13 cellular contexts compared by ENCODE assay signal in genomic region chr6:2982464-2983121, GRCh38. TPM values are rescaled to one million over a fixed set of nuclear protein-coding genes. Genes with fewer than 3 reads are reported as not detected.
A peak's percentile ranks its signal among the peaks of the same experiment; 100 is the strongest.
DNase-seq lines count a peak whose midpoint lies in the region; ATAC-seq, FAIRE-seq and TF ChIP-seq lines count a peak whose summit lies in the region.
"Had no signal": no experiment of that assay in that cellular context is flagged by ENCODE, and none has a peak within 500 bp of the region (broad histone marks: within the 10 kb centered on the region; RNA-seq: fewer than 3 reads in every experiment).

No MANE protein-coding gene starts in this region.

- 55% methylated on average over 4 of the region's 4 CpGs for WGBS in A549 (ENCODE audit: missing lambda C conversion rate)

- H3K4me1 ChIP-seq in A549 (peaks cover 71% of the 10 kb centered on the region), PC-3 (ENCODE audit: insufficient read depth, low read length) (peaks cover 78% of the 10 kb centered on the region), gastrocnemius medialis (peaks cover 19 to 37% of the 10 kb centered on the region in 2 donors)

- no peak for ATAC-seq in A549
- no peak for ATAC-seq in PC-3
- no peak for ATAC-seq in gastrocnemius medialis
- ATAC-seq: activated naive CD8-positive, alpha-beta T cell treated with anti-CD3 and anti-CD28 coated beads, Interleukin-2, amount 50 U/mL, for 24 hours; foreskin keratinocyte had no signal

- TF ChIP-seq CTCF in A549 (IDR thresholded peaks at IDR 0.05) (no peak), PC-3 (conservative IDR thresholded peaks at IDR 0.05; ENCODE audit: low read depth, low read length) (no peak), fibroblast of the aortic adventitia (IDR thresholded peaks at IDR 0.05; ENCODE audit: insufficient read depth, low read length) (no peak), gastrocnemius medialis (IDR thresholded peaks at IDR 0.05 in 4 of 5, conservative IDR thresholded peaks at IDR 0.05 in 1 of 5) (no peak)

- H2AFZ ChIP-seq in PC-3 (ENCODE audit: low read length): no peak overlapping the region

- intact Hi-C loops in PC-3 (cut with micrococcal nuclease): loop anchor here (10.0 kb wide), 1 partner anchor 48 kb away; no protein-coding TSS in a partner anchor
- intact Hi-C loops in gastrocnemius medialis (cut with DNase I; ENCODE audit: low total_unique reads): no loop called here

- H3K9ac ChIP-seq in PC-3 (ENCODE audit: low read length): peak overlapping the region; percentile 64

- H3K36me3 ChIP-seq in PC-3 (ENCODE audit: low read depth, low read length) (no peaks in the 10 kb centered on the region), gastrocnemius medialis (no peaks in the 10 kb centered on the region)

- no peaks in the 10 kb centered on the region for H3K9me2 ChIP-seq in PC-3 (replicated peaks; ENCODE audit: low read length)

- TSS peak; percentile 49 for BruUV-seq in PC-3 (replicated peaks; lab: Mats Ljungman, UMichigan)

- no peak overlapping the region for H3K4me3 ChIP-seq in A549
- no peak overlapping the region for H3K4me3 ChIP-seq in PC-3 (ENCODE audit: low read length)
- no peak overlapping the region for H3K4me3 ChIP-seq in fibroblast of the aortic adventitia (ENCODE audit: low read depth, low read length)
- no peak overlapping the region for H3K4me3 ChIP-seq in gastrocnemius medialis

- H3K27ac ChIP-seq in A549 (peak overlapping the region in 1 of 2 experiments; percentile 54; a peak in 2 of 6 replicates), PC-3 (ENCODE audit: low read length) (peak overlapping the region; percentile 89), gastrocnemius medialis (peak overlapping the region; percentile 81 to 94 (median 87))
- H3K27ac ChIP-seq: foreskin keratinocyte had no signal

- POLR2A ChIA-PET in A549 (lab: Yijun Ruan, JAX): no interaction called here
- POLR2A ChIA-PET in PC-3 (lab: Charles Lee; ENCODE audit: unreplicated experiment): interaction anchor here (0.9 kb wide), 1 partner anchor 11 kb away, joined by 5 read pairs; the partner anchor contains the start of gene SERPINB6

- in situ Hi-C loops in gastrocnemius medialis (cut with MboI; ENCODE audit: low sequenced_read_pairs in 4 of 4): loop anchor here in 1 of 4 donors (25.0 kb wide), 1 partner anchor 280 kb away; the partner anchor contains the start of gene PSMG4

- H3K27me3 ChIP-seq in PC-3 (ENCODE audit: low read length): no peaks in the 10 kb centered on the region
- H3K27me3 ChIP-seq in gastrocnemius medialis: no peaks in the 10 kb centered on the region
- H3K27me3 ChIP-seq: foreskin keratinocyte had no signal

- TF ChIP-seq RAD21 in A549 (conservative IDR thresholded peaks at IDR 0.05 in 1 of 2, IDR thresholded peaks at IDR 0.05 in 1 of 2): no peak

- TF ChIP-seq POLR2A in A549 (IDR thresholded peaks at IDR 0.05; ENCODE audit: low read length) (no peak), gastrocnemius medialis (IDR thresholded peaks at IDR 0.05) (no peak)

- CTCF ChIA-PET in A549 (lab: Yijun Ruan, JAX): interaction anchor here (3.6 kb wide), 1 partner anchor 30 kb away, joined by 22 read pairs; no protein-coding TSS in a partner anchor
- CTCF ChIA-PET in PC-3 (lab: Charles Lee): no interaction called here

- TF ChIP-seq EP300 in A549 (IDR thresholded peaks at IDR 0.05): no peak

- FAIRE-seq in A549 (lab: Jason Lieb, UNC): no peak

- H3K4me2 ChIP-seq in A549 (peak overlapping the region; percentile 39; the same call in 2 of the 3 replicates), PC-3 (ENCODE audit: low read length) (peak overlapping the region; percentile 49)

- H3F3A ChIP-seq in PC-3 (ENCODE audit: low read length, unreplicated experiment): peaks cover 7% of the 10 kb centered on the region

- no peaks in the 10 kb centered on the region for H4K20me1 ChIP-seq in PC-3 (ENCODE audit: low read length)

- DNase-seq in A549 (ENCODE audit: low read depth in 1 of 2, low spot score in 1 of 2) (no peak), PC-3 (peak; percentile 56), fibroblast of the aortic adventitia (ENCODE audit: low read depth) (peak; percentile 13), gastrocnemius medialis (no peak), C1 segment of cervical spinal cord (lab: John Stamatoyannopoulos, UW) (no peak), NCI-H446 treated with DMSO at 0.1 percent for 48 hours (lab: John Stamatoyannopoulos, UW) (no peak), foreskin melanocyte (no peak)
- no peak for DNase-seq in activated CD4-positive, CD25-positive, alpha-beta regulatory T cell treated with anti-CD3 and anti-CD28 coated beads, Interleukin-2, amount 50 U/mL, for 72 hours
- DNase-seq: activated B cell treated with CpG ODN at 0.5 μM for 24 hours; activated naive CD8-positive, alpha-beta T cell treated with anti-CD3 and anti-CD28 coated beads, Interleukin-2, amount 50 U/mL, for 24 hours; cerebellar nuclear complex; foreskin keratinocyte; NCI-H1417 had no signal

- H3K9me3 ChIP-seq in A549: no peaks in the 10 kb centered on the region
- H3K9me3 ChIP-seq in PC-3 (ENCODE audit: low read length): no peaks in the 10 kb centered on the region
- no peaks in the 10 kb centered on the region for H3K9me3 ChIP-seq in gastrocnemius medialis

- H3K79me2 ChIP-seq in PC-3 (ENCODE audit: low read length): no peaks in the 10 kb centered on the region

TF ChIP-seq in A549, 52 proteins besides CTCF, POLR2A, EP300 and RAD21:
- TF ChIP-seq MAX (IDR thresholded peaks at IDR 0.05): no peak
- no peak for TF ChIP-seq E2F6 (IDR thresholded peaks at IDR 0.05; ENCODE audit: borderline replicate concordance, low read depth)
- no peak for TF ChIP-seq FOSB (CRISPR knock-in tag; IDR thresholded peaks at IDR 0.05)
- TF ChIP-seq KDM1A (IDR thresholded peaks at IDR 0.05; ENCODE audit: low read depth): no peak
- no peak for TF ChIP-seq RFX5 (IDR thresholded peaks at IDR 0.05)
- no peak for TF ChIP-seq PBX3 (IDR thresholded peaks at IDR 0.05)
TF ChIP-seq in A549: peak in this region for 0.

RNA-seq across cellular contexts. Expression of gene SERPINB6, which starts 11.2 kb away (rescaled TPM):
- polyA plus RNA-seq in A549 (2011; rRNA removed): 107 and 126 TPM in 2 replicates
- polyA plus RNA-seq in A549 (2012; cell fraction: cytosol; rRNA removed): 84.1 and 91.4 TPM in 2 replicates
- 86.4 and 139 TPM in 2 replicates for polyA plus RNA-seq in A549 (2012; cell fraction: nucleus; rRNA removed)
- 98.5 to 107 TPM (median 104 TPM) in 3 replicates for polyA plus RNA-seq in A549 (2017; fragmentation: RNase III; extraction: RNeasy Plus Mini Kit Qiagen cat#74134 plus additional on column Dnase treatment)
- polyA minus RNA-seq in A549 (2011; rRNA and poly(A)+ RNA removed): 65.5 and 65.6 TPM in 2 replicates
- 119 and 140 TPM in 2 replicates for total RNA-seq in PC-3 (2014; rRNA removed)
- 102 and 164 TPM in 2 replicates for total RNA-seq in fibroblast of the aortic adventitia (ENCODE audit: low replicate concordance)
- total RNA-seq in gastrocnemius medialis: 100 to 1,000 TPM; 114 to 260 (median 189) TPM

RNA-seq across cellular contexts. Expression of gene NQO2, which starts 17.1 kb away (rescaled TPM):
- polyA plus RNA-seq in A549 (2011; rRNA removed): 77.0 and 86.5 TPM in 2 replicates
- 78.6 and 80.2 TPM in 2 replicates for polyA plus RNA-seq in A549 (2012; cell fraction: cytosol; rRNA removed)
- 37.9 and 48.4 TPM in 2 replicates for polyA plus RNA-seq in A549 (2012; cell fraction: nucleus; rRNA removed)
- polyA plus RNA-seq in A549 (2017; fragmentation: RNase III; extraction: RNeasy Plus Mini Kit Qiagen cat#74134 plus additional on column Dnase treatment): 61.3 to 70.6 TPM (median 67.2 TPM) in 3 replicates
- 47.2 and 54.9 TPM in 2 replicates for polyA minus RNA-seq in A549 (2011; rRNA and poly(A)+ RNA removed)
- 21.5 and 26.8 TPM in 2 replicates for total RNA-seq in PC-3 (2014; rRNA removed)
- 20.6 and 47.7 TPM in 2 replicates for total RNA-seq in fibroblast of the aortic adventitia (ENCODE audit: low replicate concordance)
- total RNA-seq in gastrocnemius medialis: 10 to 100 TPM; 46.7 to 94.5 (median 60.3) TPM

Comparison
In these comparisons a context has a peak if more than half of its experiments do, and no peak if none do; other contexts are left out.
1. DNase-seq: peak in PC-3 (single experiment) and fibroblast of the aortic adventitia (single experiment); none in A549 (0 of 2), gastrocnemius medialis (0 of 2), C1 segment of cervical spinal cord (0 of 14), NCI-H446 treated with DMSO at 0.1 percent for 48 hours (single experiment), activated CD4-positive, CD25-positive, alpha-beta regulatory T cell treated with anti-CD3 and anti-CD28 coated beads, Interleukin-2, amount 50 U/mL, for 72 hours (single experiment) and foreskin melanocyte (single experiment).